In the genomic region with DNA sequence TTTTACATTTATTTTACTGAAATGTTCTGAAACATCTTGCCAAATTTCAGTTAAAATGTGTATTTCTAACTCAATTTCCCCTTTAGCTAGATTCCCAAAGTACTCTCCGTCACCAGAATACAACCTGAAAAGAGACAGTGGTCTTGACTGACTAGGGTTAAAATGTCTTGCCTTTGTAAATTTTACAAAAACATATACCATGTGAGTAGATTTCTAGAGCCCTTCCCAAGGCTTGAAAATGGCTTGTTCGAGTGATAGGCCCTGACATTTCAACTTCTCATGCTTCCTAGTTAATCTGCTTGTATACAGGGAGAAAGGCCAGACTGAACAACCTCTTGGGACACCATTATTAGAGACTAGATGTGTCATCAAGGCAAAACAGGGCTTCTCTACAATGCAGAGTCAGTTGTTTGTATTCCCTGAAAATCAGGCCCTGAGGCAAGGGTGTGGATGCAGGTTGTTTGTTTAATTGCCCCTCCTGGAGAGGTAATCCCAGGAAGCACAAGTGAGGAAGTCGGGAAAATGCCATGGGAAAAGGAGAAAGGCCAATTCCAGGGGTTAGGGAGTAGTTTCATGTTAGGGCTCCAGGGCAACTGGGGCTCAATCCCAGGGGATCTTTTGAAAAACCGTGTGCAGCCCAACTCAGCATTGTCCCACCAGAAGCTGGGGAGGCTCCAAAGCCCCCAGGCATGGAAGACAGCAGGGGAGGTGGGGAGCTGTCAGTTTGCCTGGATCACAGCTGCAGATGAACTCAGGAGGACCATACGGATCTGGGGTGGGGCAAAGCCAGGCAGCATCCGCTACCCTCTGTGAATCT, we compare ENCODE assay signal across 1 cellular context.
TF ChIP-seq lines count a peak whose summit lies in the region.

No MANE protein-coding gene starts in this region.

TF ChIP-seq in HepG2, 621 proteins besides CTCF, POLR2A, EP300 and RAD21 (continued from another document and continues in another):
- TF ChIP-seq, protein P1, sequence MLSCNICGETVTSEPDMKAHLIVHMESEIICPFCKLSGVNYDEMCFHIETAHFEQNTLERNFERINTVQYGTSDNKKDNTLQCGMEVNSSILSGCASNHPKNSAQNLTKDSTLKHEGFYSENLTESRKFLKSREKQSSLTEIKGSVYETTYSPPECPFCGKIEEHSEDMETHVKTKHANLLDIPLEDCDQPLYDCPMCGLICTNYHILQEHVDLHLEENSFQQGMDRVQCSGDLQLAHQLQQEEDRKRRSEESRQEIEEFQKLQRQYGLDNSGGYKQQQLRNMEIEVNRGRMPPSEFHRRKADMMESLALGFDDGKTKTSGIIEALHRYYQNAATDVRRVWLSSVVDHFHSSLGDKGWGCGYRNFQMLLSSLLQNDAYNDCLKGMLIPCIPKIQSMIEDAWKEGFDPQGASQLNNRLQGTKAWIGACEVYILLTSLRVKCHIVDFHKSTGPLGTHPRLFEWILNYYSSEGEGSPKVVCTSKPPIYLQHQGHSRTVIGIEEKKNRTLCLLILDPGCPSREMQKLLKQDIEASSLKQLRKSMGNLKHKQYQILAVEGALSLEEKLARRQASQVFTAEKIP (CRISPR knock-in tag; IDR thresholded peaks at IDR 0.05; ENCODE audit: borderline replicate concordance): no peak
- TF ChIP-seq ATF7 (IDR thresholded peaks at IDR 0.05) (no peak), ATF7 (CRISPR knock-in tag; IDR thresholded peaks at IDR 0.05) (no peak), ZNF510 (CRISPR knock-in tag; IDR thresholded peaks at IDR 0.05; ENCODE audit: low read depth) (peak; percentile 38; the same call in 1 of the 2 replicates), MATR3 (CRISPR knock-in tag; IDR thresholded peaks at IDR 0.05) (no peak), KAT7 (CRISPR knock-in tag; IDR thresholded peaks at IDR 0.05; ENCODE audit: borderline replicate concordance) (peak; percentile 25; the same call in 1 of the 2 replicates), ZNF589 (CRISPR knock-in tag; conservative IDR thresholded peaks at IDR 0.05) (0 out of 2 replicates have a peak, but pooled peaks have one; percentile 66), SALL1 (CRISPR knock-in tag; IDR thresholded peaks at IDR 0.05) (peak; percentile 38), KDM2A (CRISPR knock-in tag; IDR thresholded peaks at IDR 0.05; ENCODE audit: borderline replicate concordance, low read depth) (no peak), MAFF (IDR thresholded peaks at IDR 0.05; ENCODE audit: low read depth, low read length) (peak; percentile 1; the same call in 1 of the 2 replicates), ZNF468 (CRISPR knock-in tag; IDR thresholded peaks at IDR 0.05) (0 out of 2 replicates have a peak, but pooled peaks have one; percentile 62), ZC3H4 (CRISPR knock-in tag; IDR thresholded peaks at IDR 0.05; ENCODE audit: borderline replicate concordance) (peak; percentile 93; the same call in 1 of the 2 replicates), ZSCAN29 (CRISPR knock-in tag; conservative IDR thresholded peaks at IDR 0.05) (0 out of 2 replicates have a peak, but pooled peaks have one; percentile 11), PITX1 (CRISPR knock-in tag; IDR thresholded peaks at IDR 0.05) (peak; percentile 45; the same call in 1 of the 2 replicates), ZFP36L1 (CRISPR knock-in tag; IDR thresholded peaks at IDR 0.05) (peak; percentile 76; the same call in 1 of the 2 replicates), BATF2 (CRISPR knock-in tag; IDR thresholded peaks at IDR 0.05) (peak; percentile 23; the same call in 1 of the 2 replicates), REPIN1 (CRISPR knock-in tag; IDR thresholded peaks at IDR 0.05; ENCODE audit: borderline replicate concordance, low read depth) (peak; percentile 66), ETV5 (CRISPR knock-in tag; IDR thresholded peaks at IDR 0.05; ENCODE audit: borderline replicate concordance) (peak; percentile 23; the same call in 1 of the 2 replicates), ZNF772 (CRISPR knock-in tag; IDR thresholded peaks at IDR 0.05) (peak; percentile 87; the same call in 1 of the 2 replicates), ZNF878 (CRISPR knock-in tag; IDR thresholded peaks at IDR 0.05) (peak; percentile 68; the same call in 1 of the 2 replicates), ADNP (CRISPR knock-in tag; IDR thresholded peaks at IDR 0.05) (no peak), ZSCAN31 (CRISPR knock-in tag; IDR thresholded peaks at IDR 0.05; ENCODE audit: low read depth) (peak; percentile 88), RARA (CRISPR knock-in tag; IDR thresholded peaks at IDR 0.05) (peak; percentile 45), SP1 (IDR thresholded peaks at IDR 0.05) (no peak), SP1 (CRISPR knock-in tag; IDR thresholded peaks at IDR 0.05) (peak; percentile 20; the same call in 1 of the 2 replicates), PHF8 (CRISPR knock-in tag; IDR thresholded peaks at IDR 0.05) (peak; percentile 20; the same call in 1 of the 2 replicates), ARHGAP35 (CRISPR knock-in tag; IDR thresholded peaks at IDR 0.05; ENCODE audit: borderline replicate concordance) (peak; percentile 59; the same call in 1 of the 2 replicates), ZNF230 (CRISPR knock-in tag; IDR thresholded peaks at IDR 0.05) (no peak), ZNF629 (CRISPR knock-in tag; conservative IDR thresholded peaks at IDR 0.05) (no peak), ZBTB14 (CRISPR knock-in tag; IDR thresholded peaks at IDR 0.05) (no peak), KDM5B (CRISPR knock-in tag; IDR thresholded peaks at IDR 0.05; ENCODE audit: borderline replicate concordance) (peak; percentile 57; the same call in 1 of the 2 replicates), ZNF564 (CRISPR knock-in tag; IDR thresholded peaks at IDR 0.05) (peak; percentile 86), HNRNPUL1 (IDR thresholded peaks at IDR 0.05; ENCODE audit: low read depth, low read length) (no peak), YEATS4 (CRISPR knock-in tag; IDR thresholded peaks at IDR 0.05; ENCODE audit: borderline replicate concordance) (0 out of 2 replicates have a peak, but pooled peaks have one; percentile 24), ZNF562 (CRISPR knock-in tag; IDR thresholded peaks at IDR 0.05; ENCODE audit: borderline replicate concordance) (0 out of 2 replicates have a peak, but pooled peaks have one; percentile 13), ZNF121 (CRISPR knock-in tag; IDR thresholded peaks at IDR 0.05) (no peak), MBD4 (IDR thresholded peaks at IDR 0.05; ENCODE audit: borderline replicate concordance, low read length) (peak; percentile 85), FIP1L1 (IDR thresholded peaks at IDR 0.05; ENCODE audit: borderline replicate concordance, insufficient read depth, low read depth, low read length) (0 out of 2 replicates have a peak, but pooled peaks have one; percentile 39)
- TF ChIP-seq, protein P2, sequence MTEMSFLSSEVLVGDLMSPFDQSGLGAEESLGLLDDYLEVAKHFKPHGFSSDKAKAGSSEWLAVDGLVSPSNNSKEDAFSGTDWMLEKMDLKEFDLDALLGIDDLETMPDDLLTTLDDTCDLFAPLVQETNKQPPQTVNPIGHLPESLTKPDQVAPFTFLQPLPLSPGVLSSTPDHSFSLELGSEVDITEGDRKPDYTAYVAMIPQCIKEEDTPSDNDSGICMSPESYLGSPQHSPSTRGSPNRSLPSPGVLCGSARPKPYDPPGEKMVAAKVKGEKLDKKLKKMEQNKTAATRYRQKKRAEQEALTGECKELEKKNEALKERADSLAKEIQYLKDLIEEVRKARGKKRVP (CRISPR knock-in tag; IDR thresholded peaks at IDR 0.05): peak; percentile 8 to 42; a peak in 2 of 4 replicates
- TF ChIP-seq, protein P3, sequence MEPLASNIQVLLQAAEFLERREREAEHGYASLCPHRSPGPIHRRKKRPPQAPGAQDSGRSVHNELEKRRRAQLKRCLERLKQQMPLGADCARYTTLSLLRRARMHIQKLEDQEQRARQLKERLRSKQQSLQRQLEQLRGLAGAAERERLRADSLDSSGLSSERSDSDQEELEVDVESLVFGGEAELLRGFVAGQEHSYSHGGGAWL (CRISPR knock-in tag; IDR thresholded peaks at IDR 0.05): 0 out of 2 replicates have a peak, but pooled peaks have one; percentile 15
- TF ChIP-seq, protein P4, sequence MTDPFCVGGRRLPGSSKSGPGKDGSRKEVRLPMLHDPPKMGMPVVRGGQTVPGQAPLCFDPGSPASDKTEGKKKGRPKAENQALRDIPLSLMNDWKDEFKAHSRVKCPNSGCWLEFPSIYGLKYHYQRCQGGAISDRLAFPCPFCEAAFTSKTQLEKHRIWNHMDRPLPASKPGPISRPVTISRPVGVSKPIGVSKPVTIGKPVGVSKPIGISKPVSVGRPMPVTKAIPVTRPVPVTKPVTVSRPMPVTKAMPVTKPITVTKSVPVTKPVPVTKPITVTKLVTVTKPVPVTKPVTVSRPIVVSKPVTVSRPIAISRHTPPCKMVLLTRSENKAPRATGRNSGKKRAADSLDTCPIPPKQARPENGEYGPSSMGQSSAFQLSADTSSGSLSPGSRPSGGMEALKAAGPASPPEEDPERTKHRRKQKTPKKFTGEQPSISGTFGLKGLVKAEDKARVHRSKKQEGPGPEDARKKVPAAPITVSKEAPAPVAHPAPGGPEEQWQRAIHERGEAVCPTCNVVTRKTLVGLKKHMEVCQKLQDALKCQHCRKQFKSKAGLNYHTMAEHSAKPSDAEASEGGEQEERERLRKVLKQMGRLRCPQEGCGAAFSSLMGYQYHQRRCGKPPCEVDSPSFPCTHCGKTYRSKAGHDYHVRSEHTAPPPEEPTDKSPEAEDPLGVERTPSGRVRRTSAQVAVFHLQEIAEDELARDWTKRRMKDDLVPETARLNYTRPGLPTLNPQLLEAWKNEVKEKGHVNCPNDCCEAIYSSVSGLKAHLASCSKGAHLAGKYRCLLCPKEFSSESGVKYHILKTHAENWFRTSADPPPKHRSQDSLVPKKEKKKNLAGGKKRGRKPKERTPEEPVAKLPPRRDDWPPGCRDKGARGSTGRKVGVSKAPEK (CRISPR knock-in tag; IDR thresholded peaks at IDR 0.05; ENCODE audit: borderline replicate concordance): peak; percentile 72; the same call in 1 of the 2 replicates
- TF ChIP-seq, protein P5, sequence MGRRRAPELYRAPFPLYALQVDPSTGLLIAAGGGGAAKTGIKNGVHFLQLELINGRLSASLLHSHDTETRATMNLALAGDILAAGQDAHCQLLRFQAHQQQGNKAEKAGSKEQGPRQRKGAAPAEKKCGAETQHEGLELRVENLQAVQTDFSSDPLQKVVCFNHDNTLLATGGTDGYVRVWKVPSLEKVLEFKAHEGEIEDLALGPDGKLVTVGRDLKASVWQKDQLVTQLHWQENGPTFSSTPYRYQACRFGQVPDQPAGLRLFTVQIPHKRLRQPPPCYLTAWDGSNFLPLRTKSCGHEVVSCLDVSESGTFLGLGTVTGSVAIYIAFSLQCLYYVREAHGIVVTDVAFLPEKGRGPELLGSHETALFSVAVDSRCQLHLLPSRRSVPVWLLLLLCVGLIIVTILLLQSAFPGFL (CRISPR knock-in tag; IDR thresholded peaks at IDR 0.05): no peak
- TF ChIP-seq, protein P6, sequence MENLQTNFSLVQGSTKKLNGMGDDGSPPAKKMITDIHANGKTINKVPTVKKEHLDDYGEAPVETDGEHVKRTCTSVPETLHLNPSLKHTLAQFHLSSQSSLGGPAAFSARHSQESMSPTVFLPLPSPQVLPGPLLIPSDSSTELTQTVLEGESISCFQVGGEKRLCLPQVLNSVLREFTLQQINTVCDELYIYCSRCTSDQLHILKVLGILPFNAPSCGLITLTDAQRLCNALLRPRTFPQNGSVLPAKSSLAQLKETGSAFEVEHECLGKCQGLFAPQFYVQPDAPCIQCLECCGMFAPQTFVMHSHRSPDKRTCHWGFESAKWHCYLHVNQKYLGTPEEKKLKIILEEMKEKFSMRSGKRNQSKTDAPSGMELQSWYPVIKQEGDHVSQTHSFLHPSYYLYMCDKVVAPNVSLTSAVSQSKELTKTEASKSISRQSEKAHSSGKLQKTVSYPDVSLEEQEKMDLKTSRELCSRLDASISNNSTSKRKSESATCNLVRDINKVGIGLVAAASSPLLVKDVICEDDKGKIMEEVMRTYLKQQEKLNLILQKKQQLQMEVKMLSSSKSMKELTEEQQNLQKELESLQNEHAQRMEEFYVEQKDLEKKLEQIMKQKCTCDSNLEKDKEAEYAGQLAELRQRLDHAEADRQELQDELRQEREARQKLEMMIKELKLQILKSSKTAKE (CRISPR knock-in tag; IDR thresholded peaks at IDR 0.05; ENCODE audit: borderline replicate concordance): no peak
- TF ChIP-seq, protein P7, sequence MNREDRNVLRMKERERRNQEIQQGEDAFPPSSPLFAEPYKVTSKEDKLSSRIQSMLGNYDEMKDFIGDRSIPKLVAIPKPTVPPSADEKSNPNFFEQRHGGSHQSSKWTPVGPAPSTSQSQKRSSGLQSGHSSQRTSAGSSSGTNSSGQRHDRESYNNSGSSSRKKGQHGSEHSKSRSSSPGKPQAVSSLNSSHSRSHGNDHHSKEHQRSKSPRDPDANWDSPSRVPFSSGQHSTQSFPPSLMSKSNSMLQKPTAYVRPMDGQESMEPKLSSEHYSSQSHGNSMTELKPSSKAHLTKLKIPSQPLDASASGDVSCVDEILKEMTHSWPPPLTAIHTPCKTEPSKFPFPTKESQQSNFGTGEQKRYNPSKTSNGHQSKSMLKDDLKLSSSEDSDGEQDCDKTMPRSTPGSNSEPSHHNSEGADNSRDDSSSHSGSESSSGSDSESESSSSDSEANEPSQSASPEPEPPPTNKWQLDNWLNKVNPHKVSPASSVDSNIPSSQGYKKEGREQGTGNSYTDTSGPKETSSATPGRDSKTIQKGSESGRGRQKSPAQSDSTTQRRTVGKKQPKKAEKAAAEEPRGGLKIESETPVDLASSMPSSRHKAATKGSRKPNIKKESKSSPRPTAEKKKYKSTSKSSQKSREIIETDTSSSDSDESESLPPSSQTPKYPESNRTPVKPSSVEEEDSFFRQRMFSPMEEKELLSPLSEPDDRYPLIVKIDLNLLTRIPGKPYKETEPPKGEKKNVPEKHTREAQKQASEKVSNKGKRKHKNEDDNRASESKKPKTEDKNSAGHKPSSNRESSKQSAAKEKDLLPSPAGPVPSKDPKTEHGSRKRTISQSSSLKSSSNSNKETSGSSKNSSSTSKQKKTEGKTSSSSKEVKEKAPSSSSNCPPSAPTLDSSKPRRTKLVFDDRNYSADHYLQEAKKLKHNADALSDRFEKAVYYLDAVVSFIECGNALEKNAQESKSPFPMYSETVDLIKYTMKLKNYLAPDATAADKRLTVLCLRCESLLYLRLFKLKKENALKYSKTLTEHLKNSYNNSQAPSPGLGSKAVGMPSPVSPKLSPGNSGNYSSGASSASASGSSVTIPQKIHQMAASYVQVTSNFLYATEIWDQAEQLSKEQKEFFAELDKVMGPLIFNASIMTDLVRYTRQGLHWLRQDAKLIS (CRISPR knock-in tag; IDR thresholded peaks at IDR 0.05): peak; percentile 87
